In genomic region chr1:203419558-203419957, GRCh38 we compare ENCODE assay signal across 34 cellular contexts. TPM values are rescaled to one million over a fixed set of nuclear protein-coding genes. Genes with fewer than 3 reads are reported as not detected.
"Had no signal": no experiment of that assay in that cellular context is flagged by ENCODE, and none has a peak within 500 bp of the region (broad histone marks: within the 10 kb centered on the region; RNA-seq: fewer than 3 reads in every experiment).

No MANE protein-coding gene starts in this region.

- H3K4me1 ChIP-seq: ascending aorta had no signal

- DNase-seq: activated B cell treated with CpG ODN at 0.5 μM for 24 hours; activated CD4-positive, alpha-beta memory T cell treated with anti-CD3 and anti-CD28 coated beads for 36 hours; activated CD4-positive, alpha-beta T cell treated with anti-CD3 and anti-CD28 coated beads for 4 hours; activated CD4-positive, alpha-beta T cell treated with anti-CD3 and anti-CD28 coated beads, Interleukin-2, amount 10 ng/mL, durations not matched to agents 24 days and 14 days; activated CD4-positive, alpha-beta T cell treated with anti-CD3 and anti-CD28 coated beads, Interleukin-2, amount 50 U/mL, for 1 hour; activated CD4-positive, alpha-beta T cell treated with anti-CD3 and anti-CD28 coated beads, Interleukin-2, amount 50 U/mL, for 4 hours; activated CD4-positive, CD25-positive, alpha-beta regulatory T cell treated with anti-CD3 and anti-CD28 coated beads, Interleukin-2, amount 50 U/mL, for 72 hours; activated CD8-positive, alpha-beta memory T cell treated with anti-CD3 and anti-CD28 coated beads, Interleukin-2, amount 50 U/mL, for 4 hours; activated CD8-positive, alpha-beta T cell treated with anti-CD3 and anti-CD28 coated beads for 36 hours; activated effector memory CD4-positive, alpha-beta T cell treated with anti-CD3 and anti-CD28 coated beads, Interleukin-2, amount 50 U/mL, for 16 hours; activated gamma-delta T cell treated with Interleukin-2 at 50 U/mL for 16 hours; activated naive CD4-positive, alpha-beta T cell; activated naive CD4-positive, alpha-beta T cell treated with anti-CD3 and anti-CD28 coated beads for 36 hours; activated naive CD8-positive, alpha-beta T cell treated with anti-CD3 and anti-CD28 coated beads, Interleukin-2, amount 10 ng/mL, durations not matched to agents 7 days and 5 days; activated naive CD8-positive, alpha-beta T cell treated with anti-CD3 and anti-CD28 coated beads, Interleukin-2, amount 50 U/mL, for 24 hours; activated T-cell treated with anti-CD3 and anti-CD28 coated beads for 4 hours; activated T-cell treated with anti-CD3 and anti-CD28 coated beads, Interleukin-2, amount 50 U/mL, for 1 hour; activated T-cell treated with anti-CD3 and anti-CD28 coated beads, Interleukin-2, amount 50 U/mL, for 4 hours; activated T-cell treated with anti-CD3 and anti-CD28 coated beads, Interleukin-2, amount 50 U/mL, for 72 hours; amygdala; anterior cingulate cortex; caudate nucleus; cerebellar nuclear complex; T-helper 1 cell; T-helper 2 cell; T-helper 9 cell had no signal

- FAIRE-seq: bronchial epithelial cell, TTC549 had no signal

- H3K4me3 ChIP-seq: ascending aorta, cardiac muscle cell had no signal

- H3K36me3 ChIP-seq: ascending aorta, cardiac muscle cell had no signal

- H3K9me3 ChIP-seq: ascending aorta had no signal

- H3K27me3 ChIP-seq: ascending aorta, cardiac muscle cell had no signal

- H3K27ac ChIP-seq: ascending aorta, cardiac muscle cell, VCaP had no signal

- ATAC-seq: activated CD8-positive, alpha-beta T cell treated with anti-CD3 and anti-CD28 coated beads for 36 hours; activated naive CD8-positive, alpha-beta T cell treated with anti-CD3 and anti-CD28 coated beads, Interleukin-2, amount 50 U/mL, for 24 hours; activated T-cell treated with anti-CD3 and anti-CD28 coated beads, Interleukin-2, amount 50 U/mL, for 4 hours; activated T-cell treated with anti-CD3 and anti-CD28 coated beads, Interleukin-2, amount 50 U/mL, for 72 hours; activated T-helper 17 cell treated with anti-CD3 and anti-CD28 coated beads, Interleukin-2, amount 50 U/mL, for 72 hours had no signal

RNA-seq across cellular contexts. Expression of gene PRELP, which starts 56.0 kb away (rescaled TPM):
- total RNA-seq: activated B cell treated with CpG ODN at 0.5 μM for 24 hours; activated CD4-positive, alpha-beta memory T cell treated with anti-CD3 and anti-CD28 coated beads for 36 hours; activated CD4-positive, alpha-beta T cell treated with anti-CD3 and anti-CD28 coated beads, Interleukin-2, amount 10 ng/mL, durations not matched to agents 24 days and 14 days; activated CD8-positive, alpha-beta memory T cell treated with anti-CD3 and anti-CD28 coated beads for 36 hours; activated CD8-positive, alpha-beta T cell treated with anti-CD3 and anti-CD28 coated beads for 36 hours; activated naive CD4-positive, alpha-beta T cell treated with anti-CD3 and anti-CD28 coated beads for 36 hours; activated naive CD8-positive, alpha-beta T cell treated with anti-CD3 and anti-CD28 coated beads, Interleukin-2, amount 10 ng/mL, durations not matched to agents 7 days and 5 days; activated T-cell treated with anti-CD3 and anti-CD28 coated beads, Interleukin-2, amount 50 U/mL, for 72 hours; activated T-helper 1 cell treated with anti-CD3 and anti-CD28 coated beads, Interleukin-12 subunit alpha, Interleukin-12 subunit beta, Interleukin-2, Interleukin-4 antibody, amounts not matched to agents 30 ng/mL and 10 ng/mL and 1 ng/mL, durations not matched to agents 14 hours and 24 hours and 36 hours; activated T-helper 17 cell treated with anti-CD3 and anti-CD28 coated beads, Interleukin-2, amount 50 U/mL, for 72 hours; bronchial epithelial cell; cardiac muscle cell had no signal
